ENCODE assay signal across 10 cellular contexts in genomic region chr7:194257-194995, GRCh38. TPM values are rescaled to one million over a fixed set of nuclear protein-coding genes. Genes with fewer than 3 reads are reported as not detected.
DNase-seq lines count a peak whose midpoint lies in the region; ATAC-seq and TF ChIP-seq lines count a peak whose summit lies in the region.
"Had no signal": no experiment of that assay in that cellular context is flagged by ENCODE, and none has a peak within 500 bp of the region (broad histone marks: within the 10 kb centered on the region; RNA-seq: fewer than 3 reads in every experiment).

No MANE protein-coding gene starts in this region.

- H3K4me3 ChIP-seq in ACC112 (ENCODE audit: low read depth, low read length) (peak overlapping the region; percentile 90), HUES48 (ENCODE audit: low read depth, low read length) (peak overlapping the region; percentile 70), endocrine pancreas (ENCODE audit: control insufficient read depth, insufficient read depth, low read length) (no peak overlapping the region), muscle layer of colon (ENCODE audit: low read depth in 1 of 2, low read length in 2 of 2) (peak overlapping the region; percentile 72 to 75)

- peaks cover 48% of the 10 kb centered on the region for H3K79me2 ChIP-seq in ACC112 (ENCODE audit: control insufficient read depth, insufficient read depth, low read length, unreplicated experiment)

- 0 out of 2 replicates have a peak overlapping the region, but pooled peaks have one; percentile 34 for H3K9ac ChIP-seq in HUES48 (ENCODE audit: low read depth, low read length)
- H3K9ac ChIP-seq in endocrine pancreas (ENCODE audit: control insufficient read depth, insufficient read depth, low read length): peak overlapping the region; percentile 65
- H3K9ac ChIP-seq in muscle layer of colon (ENCODE audit: low read length): peak overlapping the region; percentile 4

- H2AFZ ChIP-seq in ACC112 (ENCODE audit: low read length, unreplicated experiment): no peak overlapping the region

- peaks cover 17% of the 10 kb centered on the region for H3K4me1 ChIP-seq in ACC112 (ENCODE audit: control insufficient read depth, insufficient read depth, low read length, unreplicated experiment)
- peaks cover 18% of the 10 kb centered on the region for H3K4me1 ChIP-seq in HUES48 (ENCODE audit: control insufficient read depth, insufficient read depth, low read length)
- no peaks in the 10 kb centered on the region for H3K4me1 ChIP-seq in endocrine pancreas (ENCODE audit: control insufficient read depth, insufficient read depth, low read length)
- peaks cover 50% of the 10 kb centered on the region for H3K4me1 ChIP-seq in muscle layer of colon (ENCODE audit: insufficient read depth, low read length)

- H3K27me3 ChIP-seq in ACC112 (ENCODE audit: insufficient read depth, low read length): no peaks in the 10 kb centered on the region
- H3K27me3 ChIP-seq in HUES48 (ENCODE audit: control insufficient read depth, insufficient read depth, low read length): peaks cover 2% of the 10 kb centered on the region; the same call in 1 of the 2 replicates
- no peaks in the 10 kb centered on the region for H3K27me3 ChIP-seq in endocrine pancreas (ENCODE audit: control insufficient read depth, insufficient read depth, low read length)
- no peaks in the 10 kb centered on the region for H3K27me3 ChIP-seq in muscle layer of colon (ENCODE audit: control insufficient read depth in 1 of 2, insufficient read depth in 2 of 2, low read length in 2 of 2)

- peaks cover 36% of the 10 kb centered on the region for H3K36me3 ChIP-seq in ACC112 (ENCODE audit: insufficient read depth, low read length)
- peaks cover 44% of the 10 kb centered on the region for H3K36me3 ChIP-seq in HUES48 (ENCODE audit: control insufficient read depth, insufficient read depth, low read length)
- no peaks in the 10 kb centered on the region for H3K36me3 ChIP-seq in endocrine pancreas (ENCODE audit: control insufficient read depth, insufficient read depth, low read length)
- peaks cover 38% of the 10 kb centered on the region for H3K36me3 ChIP-seq in muscle layer of colon (ENCODE audit: insufficient read depth, low read length)
- H3K36me3 ChIP-seq: neutrophil had no signal

- H3K9me3 ChIP-seq in HUES48 (ENCODE audit: control insufficient read depth, insufficient read depth, low read length) (no peaks in the 10 kb centered on the region), endocrine pancreas (ENCODE audit: control insufficient read depth, low read length) (no peaks in the 10 kb centered on the region), muscle layer of colon (ENCODE audit: low read length) (no peaks in the 10 kb centered on the region)
- H3K9me3 ChIP-seq: neutrophil had no signal

- DNase-seq in left colon (no peak), DMS53 (lab: John Stamatoyannopoulos, UW) (no peak), HEK293T (ENCODE audit: extremely low spot score) (no peak)
- DNase-seq: activated CD4-positive, alpha-beta T cell treated with anti-CD3 and anti-CD28 coated beads, Interleukin-2, amount 10 ng/mL, durations not matched to agents 24 days and 14 days had no signal

- intact Hi-C loops in left colon (cut with DNase I, micrococcal nuclease): no loop called here

- POLR2A ChIA-PET in HEK293T (lab: Yijun Ruan, JAX): no interaction called here

- CTCF ChIA-PET in HEK293T (lab: Yijun Ruan, JAX): no interaction called here

- ATAC-seq in esophagus mucosa (no peak), left colon (no peak)

- H3K27ac ChIP-seq in ACC112 (ENCODE audit: low read depth, low read length) (0 out of 2 replicates have a peak overlapping the region, but pooled peaks have one; percentile 1), HUES48 (ENCODE audit: low read depth, low read length) (peak overlapping the region; percentile 13), muscle layer of colon (ENCODE audit: low read depth, low read length) (peak overlapping the region; percentile 63)
- H3K27ac ChIP-seq: neutrophil had no signal

TF ChIP-seq in HEK293T, 16 proteins besides CTCF, POLR2A, EP300 and RAD21:
- TF ChIP-seq L3MBTL2 (conservative IDR thresholded peaks at IDR 0.05): no peak
- no peak for TF ChIP-seq CTBP1 (IDR thresholded peaks at IDR 0.05; ENCODE audit: borderline replicate concordance)
- TF ChIP-seq SP1 (IDR thresholded peaks at IDR 0.05): no peak
- no peak for TF ChIP-seq SUZ12 (IDR thresholded peaks at IDR 0.05)
- TF ChIP-seq ELF4 (IDR thresholded peaks at IDR 0.05): no peak
- no peak for TF ChIP-seq FOXA1 (IDR thresholded peaks at IDR 0.05)
- no peak for TF ChIP-seq LEF1 (IDR thresholded peaks at IDR 0.05; ENCODE audit: borderline replicate concordance)
- no peak for TF ChIP-seq PKNOX1 (IDR thresholded peaks at IDR 0.05)
- TF ChIP-seq TARDBP (IDR thresholded peaks at IDR 0.05): no peak
- no peak for TF ChIP-seq ARNT (IDR thresholded peaks at IDR 0.05)
- TF ChIP-seq FOXM1 (IDR thresholded peaks at IDR 0.05; ENCODE audit: borderline replicate concordance): no peak
- TF ChIP-seq HDGF (IDR thresholded peaks at IDR 0.05; ENCODE audit: borderline replicate concordance): no peak
- no peak for TF ChIP-seq ZNF384 (IDR thresholded peaks at IDR 0.05)
- TF ChIP-seq BHLHE40 (IDR thresholded peaks at IDR 0.05; ENCODE audit: borderline replicate concordance): no peak
- TF ChIP-seq NFRKB (IDR thresholded peaks at IDR 0.05): no peak

RNA-seq across cellular contexts. Expression of gene FAM20C, which starts 2.1 kb away (rescaled TPM):
- total RNA-seq in esophagus mucosa: 12.6 TPM
- total RNA-seq in left colon: 10 to 100 TPM; 11.3 to 16.9 TPM

Comparison
In these comparisons a context has a peak if more than half of its experiments do, and no peak if none do; other contexts are left out.
1. H3K27ac ChIP-seq: peak in every context shown above with its lines; median percentile 63 in muscle layer of colon; 13 in HUES48; 1 in ACC112.
2. H3K9ac ChIP-seq: peak in every context shown above with its lines; median percentile 65 in endocrine pancreas; 34 in HUES48; 4 in muscle layer of colon.